ENCODE assay signal across 17 cellular contexts in genomic region chr11:32069361-32070058, GRCh38. TPM values are rescaled to one million over a fixed set of nuclear protein-coding genes. Genes with fewer than 3 reads are reported as not detected.
DNase-seq lines count a peak whose midpoint lies in the region; ATAC-seq and TF ChIP-seq lines count a peak whose summit lies in the region.
"Had no signal": no experiment of that assay in that cellular context is flagged by ENCODE, and none has a peak within 500 bp of the region (broad histone marks: within the 10 kb centered on the region; RNA-seq: fewer than 3 reads in every experiment).

No MANE protein-coding gene starts in this region.

- TF ChIP-seq CTCF in OCI-LY7 (conservative IDR thresholded peaks at IDR 0.05; ENCODE audit: low read length): no peak

- H3K4me2 ChIP-seq in OCI-LY7 (ENCODE audit: low read length): no peak overlapping the region

- no peak overlapping the region for H2AFZ ChIP-seq in OCI-LY7 (ENCODE audit: low read length)

- no peak overlapping the region for H3K4me3 ChIP-seq in OCI-LY7 (ENCODE audit: low read depth, low read length, poor library complexity, severe bottlenecking)
- no peak overlapping the region for H3K4me3 ChIP-seq in effector memory CD4-positive, alpha-beta T cell (ENCODE audit: insufficient read depth, low read depth, low read length, poor library complexity, severe bottlenecking)
- H3K4me3 ChIP-seq: right atrium auricular region had no signal

- no peak overlapping the region for H3K27ac ChIP-seq in OCI-LY7 (ENCODE audit: low read depth, low read length, poor library complexity, severe bottlenecking)
- no peak overlapping the region for H3K27ac ChIP-seq in effector memory CD4-positive, alpha-beta T cell (ENCODE audit: insufficient read depth, low read length, poor library complexity, severe bottlenecking)
- H3K27ac ChIP-seq: right atrium auricular region had no signal

- POLR2A ChIA-PET in OCI-LY7 (lab: Charles Lee): interaction anchor here (0.7 kb wide), 2 partner anchors 15 to 829 kb away, joined by 3 read pairs; no protein-coding TSS in a partner anchor

- CTCF ChIA-PET in OCI-LY7 (lab: Charles Lee; ENCODE audit: unreplicated experiment): no interaction called here

- no peaks in the 10 kb centered on the region for H3K9me3 ChIP-seq in OCI-LY7 (ENCODE audit: low read length)
- H3K9me3 ChIP-seq in effector memory CD4-positive, alpha-beta T cell (ENCODE audit: control insufficient read depth, low read length): no peaks in the 10 kb centered on the region
- H3K9me3 ChIP-seq: right atrium auricular region had no signal

- no peaks in the 10 kb centered on the region for H4K20me1 ChIP-seq in OCI-LY7 (ENCODE audit: insufficient read depth, low read length)

- no peaks in the 10 kb centered on the region for H3K9me2 ChIP-seq in OCI-LY7 (ENCODE audit: insufficient read depth, low read length)

- no peaks in the 10 kb centered on the region for H3K79me2 ChIP-seq in OCI-LY7 (ENCODE audit: insufficient read depth, low read depth, low read length)

- DNase-seq in NCI-H69 (lab: John Stamatoyannopoulos, UW): peak; percentile 17
- no peak for DNase-seq in RKO (ENCODE audit: low spot score)
- no peak for DNase-seq in OCI-LY7 (ENCODE audit: low spot score)
- no peak for DNase-seq in effector memory CD4-positive, alpha-beta T cell
- DNase-seq: activated CD8-positive, alpha-beta memory T cell treated with anti-CD3 and anti-CD28 coated beads, Interleukin-2, amount 10 ng/mL, durations not matched to agents 7 days and 5 days; hippocampal formation; Karpas-422; natural killer cell; NCI-H1694 treated with DMSO at 0.1 percent for 48 hours; NCI-H524; Right ventricle myocardium superior had no signal

- no peaks in the 10 kb centered on the region for H3K27me3 ChIP-seq in effector memory CD4-positive, alpha-beta T cell (replicated peaks; ENCODE audit: control insufficient read depth, insufficient read depth, low read length, poor library complexity, severe bottlenecking)
- H3K27me3 ChIP-seq: right atrium auricular region had no signal

- no peaks in the 10 kb centered on the region for H3K36me3 ChIP-seq in OCI-LY7 (ENCODE audit: insufficient read depth, low read length)
- no peaks in the 10 kb centered on the region for H3K36me3 ChIP-seq in effector memory CD4-positive, alpha-beta T cell (ENCODE audit: control insufficient read depth, insufficient read depth, low read length)
- H3K36me3 ChIP-seq: right atrium auricular region had no signal

- ATAC-seq in GM18499 (IDR thresholded peaks at IDR 0.05; ENCODE audit: insufficient read depth, unreplicated experiment) (peak; percentile 54), GM19463 (IDR thresholded peaks at IDR 0.05; ENCODE audit: unreplicated experiment) (peak; percentile 72), HG02870 (IDR thresholded peaks at IDR 0.05; ENCODE audit: unreplicated experiment) (peak; percentile 74), GM18861 (IDR thresholded peaks at IDR 0.05; ENCODE audit: unreplicated experiment) (no peak)
- ATAC-seq: activated CD8-positive, alpha-beta memory T cell treated with anti-CD3 and anti-CD28 coated beads, Interleukin-2, amount 10 ng/mL, durations not matched to agents 7 days and 5 days; activated naive CD4-positive, alpha-beta T cell treated with anti-CD3 and anti-CD28 coated beads, Interleukin-2, amount 50 U/mL, for 72 hours; natural killer cell had no signal

- intact Hi-C loops in OCI-LY7 (cut with micrococcal nuclease; ENCODE audit: unreplicated experiment): no loop called here

- H3K4me1 ChIP-seq in OCI-LY7 (ENCODE audit: insufficient read depth, low read length, poor library complexity, severe bottlenecking): no peaks in the 10 kb centered on the region
- no peaks in the 10 kb centered on the region for H3K4me1 ChIP-seq in effector memory CD4-positive, alpha-beta T cell (ENCODE audit: control insufficient read depth, insufficient read depth, low read length, poor library complexity, severe bottlenecking)
- H3K4me1 ChIP-seq: right atrium auricular region had no signal

- BruUV-seq in OCI-LY7 (replicated peaks; lab: Mats Ljungman, UMichigan): no TSS peak

RNA-seq across cellular contexts. Expression of gene RCN1, which starts 21.4 kb away (rescaled TPM):
- not detected in 2 replicates for total RNA-seq in OCI-LY7 (2014; rRNA removed; shearing (Covaris generic))
- 0.74 TPM in 1 of 2 replicates, not detected in the other for total RNA-seq in OCI-LY7 (2022)
